ENCODE assay signal across 18 cellular contexts in the genomic region with DNA sequence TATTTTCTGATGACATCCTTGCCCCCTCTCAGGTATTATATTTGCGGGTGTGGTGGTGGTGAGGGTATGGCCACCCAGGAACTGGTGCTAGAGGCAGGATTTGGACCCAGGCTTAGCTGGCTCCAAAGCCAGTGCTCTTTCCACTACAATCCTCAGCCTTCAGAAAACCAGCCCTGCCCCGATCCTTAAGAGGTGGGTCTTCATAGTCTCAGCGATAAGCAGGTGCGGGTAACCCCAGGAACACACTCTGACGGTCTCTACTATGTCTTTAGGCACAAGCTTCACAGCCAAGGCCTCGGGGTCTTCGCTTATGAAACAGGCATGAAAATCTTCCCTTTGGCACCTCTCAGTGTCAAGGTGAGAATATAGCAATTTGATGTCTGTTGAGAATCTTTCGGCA.
"Had no signal": no experiment of that assay in that cellular context is flagged by ENCODE, and none has a peak within 500 bp of the region (broad histone marks: within the 10 kb centered on the region; RNA-seq: fewer than 3 reads in every experiment).

No MANE protein-coding gene starts in this region.

- H3K4me1 ChIP-seq: SJCRH30 had no signal

- H3K36me3 ChIP-seq: SJCRH30 had no signal

- H3K9me3 ChIP-seq: SJCRH30 had no signal

- H3K27me3 ChIP-seq: SJCRH30 had no signal

- H3K4me3 ChIP-seq: SJCRH30 had no signal

- DNase-seq: KBM-7, NCI-H1092, NCI-H1105 treated with DMSO at 0.1 percent for 48 hours, NCI-H1417 treated with DMSO at 0.1 percent for 48 hours, NCI-H146, NCI-H1694 treated with DMSO at 0.1 percent for 48 hours, NCI-H1930, NCI-H2081, NCI-H2171, NCI-H226, NCI-H446, NCI-H510A, NCI-H524 treated with DMSO at 0.1 percent for 48 hours, NCI-H69, NCI-H774, Right ventricle myocardium superior, RPMI8226, SJCRH30 had no signal

- H3K27ac ChIP-seq: SJCRH30 had no signal
